In genomic region chr4:86963697-86964096, GRCh38 we compare ENCODE assay signal across 16 cellular contexts. TPM values are rescaled to one million over a fixed set of nuclear protein-coding genes. Genes with fewer than 3 reads are reported as not detected.
A peak's percentile ranks its signal among the peaks of the same experiment; 100 is the strongest.
DNase-seq lines count a peak whose midpoint lies in the region; ATAC-seq, FAIRE-seq and TF ChIP-seq lines count a peak whose summit lies in the region.
"Had no signal": no experiment of that assay in that cellular context is flagged by ENCODE, and none has a peak within 500 bp of the region (broad histone marks: within the 10 kb centered on the region; RNA-seq: fewer than 3 reads in every experiment).

No MANE protein-coding gene starts in this region.

- no peaks in the 10 kb centered on the region for H3K27me3 Mint-ChIP-seq in stimulated activated naive CD8-positive, alpha-beta T cell treated with anti-CD3 and anti-CD28 coated beads, Interleukin-15, Interleukin-2, amounts not matched to agents 100 ng/mL and 50 ng/mL, for 24 hours
- H3K27me3 Mint-ChIP-seq: progenitor cell of endocrine pancreas had no signal

- H3K9me3 ChIP-seq in HepG2 (ENCODE audit: low read length): no peaks in the 10 kb centered on the region
- H3K9me3 ChIP-seq in right lobe of liver: no peaks in the 10 kb centered on the region
- no peaks in the 10 kb centered on the region for H3K9me3 ChIP-seq in esophagus muscularis mucosa

- 0 out of 5 replicates have a peak, but pooled peaks cover 0 to 3% of the 10 kb centered on the region in 2 experiments for H3K36me3 ChIP-seq in HepG2 (replicated peaks in 1 of 2; ENCODE audit: control insufficient read depth in 1 of 2, insufficient read depth in 2 of 2, low read length in 2 of 2)
- no peaks in the 10 kb centered on the region for H3K36me3 ChIP-seq in right lobe of liver
- H3K36me3 ChIP-seq in esophagus muscularis mucosa: no peaks in the 10 kb centered on the region

- CTCF ChIA-PET in HepG2 (lab: Yijun Ruan, JAX; ENCODE audit: low intra/inter-chr PET ratio, low total read pairs): no interaction called here

- no peak overlapping the region for H3K9ac ChIP-seq in HepG2 (ENCODE audit: insufficient read depth, low read depth, low read length)

- H3K27ac ChIP-seq in HepG2 (ENCODE audit: extremely low read length, insufficient read depth, low read length): no peak overlapping the region
- no peak overlapping the region for H3K27ac ChIP-seq in right lobe of liver
- peak overlapping the region; percentile 29 for H3K27ac ChIP-seq in epithelial cell of prostate
- H3K27ac ChIP-seq in esophagus muscularis mucosa (replicated peaks in 1 of 4): no peak overlapping the region

- intact Hi-C loops in HepG2 (cut with micrococcal nuclease; ENCODE audit: unreplicated experiment) (no loop called here), right lobe of liver (cut with DNase I) (no loop called here), esophagus muscularis mucosa (cut with DNase I) (no loop called here)

- peaks cover 58% of the 10 kb centered on the region for H3K79me2 ChIP-seq in HepG2 (ENCODE audit: insufficient read depth, low read length)

- WGBS in HepG2 (ENCODE audit: low lambda C conversion rate): 98% methylated on average over 2 of the region's 2 CpGs
- 93% methylated on average over 1 of the region's 2 CpGs for WGBS in right lobe of liver (ENCODE audit: insufficient coverage, low coverage, low lambda C conversion rate, missing lambda C conversion rate)
- 92% methylated on average over 2 of the region's 2 CpGs for WGBS in esophagus muscularis mucosa

- DNase-seq in HepG2 (ENCODE audit: low spot score) (no peak), right lobe of liver (no peak), NCI-H69 (lab: John Stamatoyannopoulos, UW) (peak; percentile 4), epithelial cell of prostate (ENCODE audit: low read depth, low spot score) (no peak), esophagus muscularis mucosa (ENCODE audit: extremely low spot score) (no peak), SIG-M5 (lab: John Stamatoyannopoulos, UW) (no peak)
- DNase-seq: activated CD8-positive, alpha-beta memory T cell treated with anti-CD3 and anti-CD28 coated beads for 24 hours; activated naive CD4-positive, alpha-beta T cell; glutamatergic neuron; NCI-H2029 treated with DMSO at 0.1 percent for 48 hours; SHP77; stimulated activated CD4-positive, alpha-beta T cell treated with anti-CD3 and anti-CD28 coated beads, Interleukin-12 subunit alpha, Interleukin-12 subunit beta, amount 100 ng/mL, for 4 hours had no signal

- H3K4me1 ChIP-seq in HepG2 (ENCODE audit: insufficient read depth, low read length): peaks cover 50% of the 10 kb centered on the region
- H3K4me1 ChIP-seq in right lobe of liver: peaks cover 0 to 30% (median 15%) of the 10 kb centered on the region in 4 donors
- peaks cover 25 to 43% (median 34%) of the 10 kb centered on the region in 4 donors for H3K4me1 ChIP-seq in esophagus muscularis mucosa

- TF ChIP-seq POLR2A in HepG2 (IDR thresholded peaks at IDR 0.05; ENCODE audit: insufficient read depth in 1 of 2, low read depth in 2 of 2, low read length in 2 of 2): no peak
- no peak for TF ChIP-seq POLR2A in right lobe of liver (IDR thresholded peaks at IDR 0.05)
- TF ChIP-seq POLR2A in esophagus muscularis mucosa (IDR thresholded peaks at IDR 0.05; ENCODE audit: low read depth): no peak

- TF ChIP-seq CTCF in HepG2 (CRISPR knock-in tag; IDR thresholded peaks at IDR 0.05): no peak
- TF ChIP-seq CTCF in right lobe of liver (IDR thresholded peaks at IDR 0.05): no peak
- TF ChIP-seq CTCF in esophagus muscularis mucosa (IDR thresholded peaks at IDR 0.05): no peak

- no peak for TF ChIP-seq RAD21 in HepG2 (CRISPR knock-in tag; IDR thresholded peaks at IDR 0.05)

- H3K27ac Mint-ChIP-seq in stimulated activated naive CD8-positive, alpha-beta T cell treated with anti-CD3 and anti-CD28 coated beads, Interleukin-15, Interleukin-2, amounts not matched to agents 100 ng/mL and 50 ng/mL, for 24 hours: peak overlapping the region; percentile 62
- H3K27ac Mint-ChIP-seq: progenitor cell of endocrine pancreas had no signal

- no peak overlapping the region for H3K4me3 Mint-ChIP-seq in stimulated activated naive CD8-positive, alpha-beta T cell treated with anti-CD3 and anti-CD28 coated beads, Interleukin-15, Interleukin-2, amounts not matched to agents 100 ng/mL and 50 ng/mL, for 24 hours

- POLR2A ChIA-PET in HepG2 (lab: Yijun Ruan, JAX): no interaction called here

- H3K4me3 ChIP-seq in HepG2 (replicated peaks in 1 of 3; ENCODE audit: insufficient read depth in 1 of 3, low read depth in 2 of 3, low read length in 3 of 3) (no peak overlapping the region), right lobe of liver (no peak overlapping the region), esophagus muscularis mucosa (no peak overlapping the region)

- H4K20me1 ChIP-seq in HepG2 (ENCODE audit: insufficient read depth, low read length): no peaks in the 10 kb centered on the region

- ATAC-seq in HepG2 (no peak), right lobe of liver (no peak), GM21723 (IDR thresholded peaks at IDR 0.05; ENCODE audit: unreplicated experiment) (no peak)

- no peak for FAIRE-seq in HepG2 (lab: Jason Lieb, UNC)
- FAIRE-seq: islet of Langerhans had no signal

- H3K27me3 ChIP-seq in HepG2 (ENCODE audit: control insufficient read depth in 1 of 2, insufficient read depth in 2 of 2, low read length in 2 of 2) (no peaks in the 10 kb centered on the region), right lobe of liver (no peaks in the 10 kb centered on the region), esophagus muscularis mucosa (no peaks in the 10 kb centered on the region)

- H3K36me3 Mint-ChIP-seq in stimulated activated naive CD8-positive, alpha-beta T cell treated with anti-CD3 and anti-CD28 coated beads, Interleukin-15, Interleukin-2, amounts not matched to agents 100 ng/mL and 50 ng/mL, for 24 hours (ENCODE audit: low read depth): peaks cover 10% of the 10 kb centered on the region

- H2AFZ ChIP-seq in HepG2 (ENCODE audit: low read length): no peak overlapping the region

- H3K4me1 Mint-ChIP-seq in stimulated activated naive CD8-positive, alpha-beta T cell treated with anti-CD3 and anti-CD28 coated beads, Interleukin-15, Interleukin-2, amounts not matched to agents 100 ng/mL and 50 ng/mL, for 24 hours (ENCODE audit: low read depth): peaks cover 46% of the 10 kb centered on the region

- in situ Hi-C loops in HepG2 (cut with HindIII; ENCODE audit: extremely low pct_ligation_motif_present, low pct_unique_long_range_greater_than_20kb): no loop called here

- BruUV-seq in HepG2 (replicated peaks; lab: Mats Ljungman, UMichigan): no TSS peak

- H3K4me2 ChIP-seq in HepG2 (ENCODE audit: low read depth, low read length): no peak overlapping the region

- no peaks in the 10 kb centered on the region for H3K9me3 Mint-ChIP-seq in stimulated activated naive CD8-positive, alpha-beta T cell treated with anti-CD3 and anti-CD28 coated beads, Interleukin-15, Interleukin-2, amounts not matched to agents 100 ng/mL and 50 ng/mL, for 24 hours

- no peak for TF ChIP-seq EP300 in HepG2 (IDR thresholded peaks at IDR 0.05; ENCODE audit: low read depth in 2 of 2, low read length in 2 of 2)
- TF ChIP-seq EP300 in HepG2 (CRISPR knock-in tag; IDR thresholded peaks at IDR 0.05; ENCODE audit: borderline replicate concordance): no peak
- TF ChIP-seq EP300 in esophagus muscularis mucosa (IDR thresholded peaks at IDR 0.05): no peak

TF ChIP-seq in HepG2, 621 proteins besides CTCF, POLR2A, EP300 and RAD21 (continues in another document):
- 0 out of 2 replicates have a peak, but pooled peaks have one; percentile 39 for TF ChIP-seq NFE2L2 (IDR thresholded peaks at IDR 0.05; ENCODE audit: low read length)
- peak; percentile 57 for TF ChIP-seq FOSL2 (CRISPR knock-in tag; IDR thresholded peaks at IDR 0.05)
- TF ChIP-seq ATF5 (CRISPR knock-in tag; IDR thresholded peaks at IDR 0.05; ENCODE audit: low read depth): no peak
- TF ChIP-seq ZNF337 (CRISPR knock-in tag; IDR thresholded peaks at IDR 0.05; ENCODE audit: borderline replicate concordance, low read depth): no peak
- TF ChIP-seq GLI4 (CRISPR knock-in tag; IDR thresholded peaks at IDR 0.05; ENCODE audit: borderline replicate concordance): no peak
- peak; percentile 50; the same call in 1 of the 2 replicates for TF ChIP-seq ZNF121 (CRISPR knock-in tag; IDR thresholded peaks at IDR 0.05)

RNA-seq across cellular contexts. Expression of gene AFF1, which starts 28.9 kb away (rescaled TPM):
- total RNA-seq in HepG2 (2016; rRNA removed; fragmentation: Illumina TruSeq; extraction: Trizol): 15.9 and 19.6 TPM in 2 replicates
- 65.4 and 76.1 TPM in 2 replicates for total RNA-seq in HepG2 (2016; cell fraction: cytosol; rRNA removed; fragmentation: Illumina TruSeq; extraction: Trizol; ENCODE audit: low read depth)
- 14.5 and 14.6 TPM in 2 replicates for total RNA-seq in HepG2 (2016; cell fraction: insoluble cytoplasmic fraction; rRNA removed; fragmentation: Illumina TruSeq; extraction: Trizol)
- 51.6 and 53.5 TPM in 2 replicates for total RNA-seq in HepG2 (2016; cell fraction: membrane; rRNA removed; fragmentation: Illumina TruSeq; extraction: Trizol)
- 25.2 and 33.9 TPM in 2 replicates for total RNA-seq in HepG2 (2016; cell fraction: nucleus; rRNA removed; fragmentation: Illumina TruSeq; extraction: Trizol)
- 13.8 and 15.5 TPM in 2 replicates for polyA plus RNA-seq in HepG2 (2011; rRNA removed)
- polyA plus RNA-seq in HepG2 (2011; cell fraction: cytosol; rRNA removed): 7.7 and 8.8 TPM in 2 replicates
- 33.4 and 42.0 TPM in 2 replicates for polyA plus RNA-seq in HepG2 (2011; cell fraction: nucleus; rRNA removed)
- 13.2 and 14.7 TPM in 2 replicates for polyA plus RNA-seq in HepG2 (2012)
- 1.8 TPM in 2 replicates for polyA plus RNA-seq in HepG2 (2016; cell fraction: cytosol; fragmentation: Illumina TruSeq; extraction: Trizol; ENCODE audit: low read depth)
- 10.9 and 12.7 TPM in 2 replicates for polyA plus RNA-seq in HepG2 (2016; cell fraction: insoluble cytoplasmic fraction; fragmentation: Illumina TruSeq; extraction: Trizol; ENCODE audit: low read depth)
- polyA plus RNA-seq in HepG2 (2016; cell fraction: membrane; fragmentation: Illumina TruSeq; extraction: Trizol; ENCODE audit: low read depth): 1.7 and 2.9 TPM in 2 replicates
- 16.5 and 19.7 TPM in 2 replicates for polyA plus RNA-seq in HepG2 (2016; cell fraction: nucleus; fragmentation: Illumina TruSeq; extraction: Trizol; ENCODE audit: insufficient read depth, low read depth)
- 65.4 and 78.4 TPM in 2 replicates for polyA minus RNA-seq in HepG2 (2011; rRNA and poly(A)+ RNA removed; ENCODE audit: low replicate concordance)
- 32.3 and 37.4 TPM in 2 replicates for polyA minus RNA-seq in HepG2 (2011; cell fraction: cytosol; rRNA and poly(A)+ RNA removed)
- polyA minus RNA-seq in HepG2 (2011; cell fraction: nucleus; rRNA and poly(A)+ RNA removed): 92.7 and 94.2 TPM in 2 replicates
- total RNA-seq in right lobe of liver: 10 to 100 TPM; 23.8 to 39.6 (median 34.9) TPM
- 10 to 100 TPM; 53.6 to 85.2 (median 70.6) TPM for total RNA-seq in esophagus muscularis mucosa
